22 cellular contexts compared by ENCODE assay signal in genomic region chr2:72024451-72025175, GRCh38.
A peak's percentile ranks its signal among the peaks of the same experiment; 100 is the strongest.
DNase-seq lines count a peak whose midpoint lies in the region; ATAC-seq and TF ChIP-seq lines count a peak whose summit lies in the region.
"Had no signal": no experiment of that assay in that cellular context is flagged by ENCODE, and none has a peak within 500 bp of the region (broad histone marks: within the 10 kb centered on the region; RNA-seq: fewer than 3 reads in every experiment).

No MANE protein-coding gene starts in this region.

- WGBS in spleen, 5 donors = 79 to 84% (median 82%) methylated on average over 16 of the region's 16 CpGs
- WGBS in smooth muscle cell (ENCODE audit: low lambda C conversion rate) = 91% methylated on average over 16 of the region's 16 CpGs

- no peak overlapping the region for H2AFZ ChIP-seq in smooth muscle cell (ENCODE audit: low read depth)
- no peak overlapping the region for H2AFZ ChIP-seq in MM.1S (ENCODE audit: low read length)
- H2AFZ ChIP-seq: PC-9 had no signal

- intact Hi-C loops in spleen (cut with DNase I; ENCODE audit: low total_unique reads) = no loop called here

- no peaks in the 10 kb centered on the region for H3K27me3 ChIP-seq in spleen (replicated peaks in 1 of 7)
- no peaks in the 10 kb centered on the region for H3K27me3 ChIP-seq in smooth muscle cell (ENCODE audit: low read depth)
- H3K27me3 ChIP-seq in MM.1S (replicated peaks; ENCODE audit: insufficient read depth, low read length) = no peaks in the 10 kb centered on the region
- H3K27me3 ChIP-seq: adrenal gland, BLaER1, cardiac muscle cell, esophagus muscularis mucosa had no signal

- peak; percentile 6 for DNase-seq in NCI-H345 (lab: John Stamatoyannopoulos, UW)
- DNase-seq in NCI-H345 treated with DMSO at 0.1 percent for 48 hours (lab: John Stamatoyannopoulos, UW; ENCODE audit: unreplicated experiment) = no peak
- DNase-seq in NCI-H1105 (lab: John Stamatoyannopoulos, UW) = peak; percentile 46
- DNase-seq in ecto neural progenitor cell (ENCODE audit: low spot score) = peak; percentile 32
- DNase-seq in spleen = peak; percentile 44
- DNase-seq in smooth muscle cell (lab: John Stamatoyannopoulos, UW; ENCODE audit: unreplicated experiment) = no peak
- DNase-seq in MM.1S = no peak
- DNase-seq: activated gamma-delta T cell; Calu3; left cardiac atrium; NCI-H1092; NCI-H82; PC-9; stimulated activated naive CD4-positive, alpha-beta T cell treated with Interleukin-2 at 50 U/mL for 16 hours; T-helper 2 cell; trophoblast cell had no signal

- H3K4me1 ChIP-seq in spleen (no peaks in the 10 kb centered on the region), smooth muscle cell (ENCODE audit: low read depth) (no peaks in the 10 kb centered on the region), MM.1S (ENCODE audit: low read length) (no peaks in the 10 kb centered on the region)
- H3K4me1 ChIP-seq: adrenal gland, BLaER1, esophagus muscularis mucosa had no signal

- H3K4me2 ChIP-seq in smooth muscle cell = no peak overlapping the region
- no peak overlapping the region for H3K4me2 ChIP-seq in MM.1S (ENCODE audit: low read depth, low read length)
- H3K4me2 ChIP-seq: BLaER1, KMS-11, PC-9 had no signal

- H3F3A ChIP-seq in smooth muscle cell (ENCODE audit: low read depth) (no peaks in the 10 kb centered on the region), MM.1S (ENCODE audit: insufficient read depth, low read length) (no peaks in the 10 kb centered on the region)

- TF ChIP-seq POLR2A in spleen (IDR thresholded peaks at IDR 0.05) = no peak

- TF ChIP-seq CTCF in spleen (IDR thresholded peaks at IDR 0.05 in 8 of 11, conservative IDR thresholded peaks at IDR 0.05 in 3 of 11) (no peak), smooth muscle cell (IDR thresholded peaks at IDR 0.05; ENCODE audit: borderline replicate concordance, insufficient read depth, poor library complexity, severe bottlenecking) (no peak), MM.1S (IDR thresholded peaks at IDR 0.05; ENCODE audit: low read length) (no peak)

- no peaks in the 10 kb centered on the region for H3K9me2 ChIP-seq in MM.1S (replicated peaks; ENCODE audit: insufficient read depth, low read length)

- no peaks in the 10 kb centered on the region for H3K9me3 ChIP-seq in spleen
- H3K9me3 ChIP-seq in smooth muscle cell (replicated peaks; ENCODE audit: low read depth) = no peaks in the 10 kb centered on the region
- H3K9me3 ChIP-seq in MM.1S (replicated peaks; ENCODE audit: insufficient read depth, low read length) = no peaks in the 10 kb centered on the region
- H3K9me3 ChIP-seq: adrenal gland, BLaER1, esophagus muscularis mucosa had no signal

- H3K27ac ChIP-seq in spleen (no peak overlapping the region), smooth muscle cell (ENCODE audit: low read depth) (no peak overlapping the region), MM.1S (ENCODE audit: low read length) (no peak overlapping the region)
- H3K27ac ChIP-seq: adrenal gland, BLaER1, cardiac muscle cell, esophagus muscularis mucosa, KMS-11, PC-9 had no signal

- no peaks in the 10 kb centered on the region for H3K36me3 ChIP-seq in spleen
- no peaks in the 10 kb centered on the region for H3K36me3 ChIP-seq in smooth muscle cell (ENCODE audit: low read depth)
- no peaks in the 10 kb centered on the region for H3K36me3 ChIP-seq in MM.1S (replicated peaks; ENCODE audit: insufficient read depth, low read length)
- H3K36me3 ChIP-seq: adrenal gland, BLaER1, cardiac muscle cell, esophagus muscularis mucosa had no signal

- H3K9ac ChIP-seq in smooth muscle cell (ENCODE audit: low read depth) (no peak overlapping the region), MM.1S (ENCODE audit: low read length) (no peak overlapping the region)
- H3K9ac ChIP-seq: BLaER1, KMS-11 had no signal

- H4K20me1 ChIP-seq in smooth muscle cell (ENCODE audit: low read depth) = no peaks in the 10 kb centered on the region
- H4K20me1 ChIP-seq in MM.1S (ENCODE audit: insufficient read depth, low read length) = no peaks in the 10 kb centered on the region
- H4K20me1 ChIP-seq: BLaER1 had no signal

- H3K79me2 ChIP-seq in smooth muscle cell (ENCODE audit: low read depth) = no peaks in the 10 kb centered on the region
- H3K79me2 ChIP-seq in MM.1S (ENCODE audit: low read length) = no peaks in the 10 kb centered on the region

- no peak for ATAC-seq in HG03135 (IDR thresholded peaks at IDR 0.05; ENCODE audit: unreplicated experiment)
- ATAC-seq: left cardiac atrium had no signal

- H3K4me3 ChIP-seq in spleen = no peak overlapping the region
- no peak overlapping the region for H3K4me3 ChIP-seq in smooth muscle cell
- H3K4me3 ChIP-seq in MM.1S (ENCODE audit: low read length) = no peak overlapping the region
- H3K4me3 ChIP-seq: adrenal gland, BLaER1, cardiac muscle cell, esophagus muscularis mucosa, PC-9 had no signal

Comparison
In these comparisons a context has a peak if more than half of its experiments do, and no peak if none do; other contexts are left out.
1. DNase-seq: peak in NCI-H345 (single experiment), NCI-H1105 (single experiment), ecto neural progenitor cell (single experiment) and spleen (single experiment); none in NCI-H345 treated with DMSO at 0.1 percent for 48 hours (single experiment), smooth muscle cell (single experiment) and MM.1S (single experiment).